ENCODE assay signal across 1 cellular context in the genomic region with DNA sequence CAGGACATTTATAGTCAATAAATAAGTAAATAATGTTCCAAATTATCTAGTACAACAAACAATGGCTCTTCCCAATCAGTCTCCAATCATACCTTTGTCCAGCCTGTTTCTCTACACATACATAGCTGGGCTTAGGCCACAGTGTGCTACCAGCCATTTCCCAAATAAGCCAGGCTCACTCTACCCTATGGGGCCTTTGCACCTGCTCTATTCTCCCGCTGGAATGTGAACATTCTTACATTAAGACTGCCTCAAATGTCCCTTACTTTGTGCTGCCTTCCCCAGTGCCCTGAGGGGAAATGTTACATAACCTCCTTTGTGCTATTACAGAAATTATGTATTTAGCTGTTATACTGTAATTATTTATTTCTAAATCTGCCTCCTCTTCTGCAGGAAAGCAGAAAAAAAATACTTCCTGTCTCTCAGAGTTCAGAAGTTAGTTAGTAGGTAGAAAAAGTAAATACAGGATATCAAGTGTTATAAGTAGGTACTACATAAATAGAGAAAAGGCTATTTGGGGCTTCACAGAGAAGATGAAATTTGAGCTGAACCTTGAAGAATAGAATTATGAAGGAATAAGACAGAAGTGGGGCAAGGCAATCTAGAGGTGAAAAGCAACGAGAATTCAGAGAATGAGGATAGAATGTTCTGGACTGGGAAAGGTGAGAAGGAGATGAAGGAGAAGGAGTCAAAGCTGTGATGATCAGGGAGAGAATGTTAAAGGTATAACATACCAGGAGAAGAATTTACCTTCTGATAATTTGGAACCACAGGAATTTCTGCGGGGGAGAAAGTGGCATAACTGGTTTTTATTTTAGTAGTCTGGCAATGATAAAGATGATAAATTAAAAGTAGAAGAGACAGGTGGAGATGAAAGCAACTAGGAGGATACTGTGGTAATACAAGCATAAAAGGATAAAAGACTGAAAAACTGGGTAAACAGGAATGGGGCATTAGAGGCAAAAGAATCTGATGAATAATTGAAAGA.
TF ChIP-seq lines count a peak whose summit lies in the region.

No MANE protein-coding gene starts in this region.

TF ChIP-seq in HCT116, 20 proteins besides CTCF, POLR2A, EP300 and RAD21 (continued from another document):
- TF ChIP-seq, protein P1, sequence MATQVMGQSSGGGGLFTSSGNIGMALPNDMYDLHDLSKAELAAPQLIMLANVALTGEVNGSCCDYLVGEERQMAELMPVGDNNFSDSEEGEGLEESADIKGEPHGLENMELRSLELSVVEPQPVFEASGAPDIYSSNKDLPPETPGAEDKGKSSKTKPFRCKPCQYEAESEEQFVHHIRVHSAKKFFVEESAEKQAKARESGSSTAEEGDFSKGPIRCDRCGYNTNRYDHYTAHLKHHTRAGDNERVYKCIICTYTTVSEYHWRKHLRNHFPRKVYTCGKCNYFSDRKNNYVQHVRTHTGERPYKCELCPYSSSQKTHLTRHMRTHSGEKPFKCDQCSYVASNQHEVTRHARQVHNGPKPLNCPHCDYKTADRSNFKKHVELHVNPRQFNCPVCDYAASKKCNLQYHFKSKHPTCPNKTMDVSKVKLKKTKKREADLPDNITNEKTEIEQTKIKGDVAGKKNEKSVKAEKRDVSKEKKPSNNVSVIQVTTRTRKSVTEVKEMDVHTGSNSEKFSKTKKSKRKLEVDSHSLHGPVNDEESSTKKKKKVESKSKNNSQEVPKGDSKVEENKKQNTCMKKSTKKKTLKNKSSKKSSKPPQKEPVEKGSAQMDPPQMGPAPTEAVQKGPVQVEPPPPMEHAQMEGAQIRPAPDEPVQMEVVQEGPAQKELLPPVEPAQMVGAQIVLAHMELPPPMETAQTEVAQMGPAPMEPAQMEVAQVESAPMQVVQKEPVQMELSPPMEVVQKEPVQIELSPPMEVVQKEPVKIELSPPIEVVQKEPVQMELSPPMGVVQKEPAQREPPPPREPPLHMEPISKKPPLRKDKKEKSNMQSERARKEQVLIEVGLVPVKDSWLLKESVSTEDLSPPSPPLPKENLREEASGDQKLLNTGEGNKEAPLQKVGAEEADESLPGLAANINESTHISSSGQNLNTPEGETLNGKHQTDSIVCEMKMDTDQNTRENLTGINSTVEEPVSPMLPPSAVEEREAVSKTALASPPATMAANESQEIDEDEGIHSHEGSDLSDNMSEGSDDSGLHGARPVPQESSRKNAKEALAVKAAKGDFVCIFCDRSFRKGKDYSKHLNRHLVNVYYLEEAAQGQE (IDR thresholded peaks at IDR 0.05; ENCODE audit: low read depth): no peak
- 0 out of 2 replicates have a peak, but pooled peaks have one; percentile 14 for TF ChIP-seq FOSL1 (IDR thresholded peaks at IDR 0.05; ENCODE audit: low read depth)
TF ChIP-seq in HCT116: peak in this region for 2.
